16 cellular contexts compared by ENCODE assay signal in genomic region chr12:110668480-110669192, GRCh38. TPM values are rescaled to one million over a fixed set of nuclear protein-coding genes. Genes with fewer than 3 reads are reported as not detected.
A peak's percentile ranks its signal among the peaks of the same experiment; 100 is the strongest.
DNase-seq lines count a peak whose midpoint lies in the region; ATAC-seq and TF ChIP-seq lines count a peak whose summit lies in the region.
"Had no signal": no experiment of that assay in that cellular context is flagged by ENCODE, and none has a peak within 500 bp of the region (broad histone marks: within the 10 kb centered on the region; RNA-seq: fewer than 3 reads in every experiment).

No MANE protein-coding gene starts in this region.

- peaks cover 17 to 25% (median 23%) of the 10 kb centered on the region in 3 donors for H3K36me3 Mint-ChIP-seq in naive thymus-derived CD8-positive, alpha-beta T cell
- H3K36me3 Mint-ChIP-seq in activated T-cell treated with anti-CD3 and anti-CD28 coated beads, Interleukin-2, amount 50 U/mL, for 4 hours (ENCODE audit: insufficient read depth) = peaks cover 16% of the 10 kb centered on the region

- CTCF ChIA-PET in Panc1 (lab: Charles Lee) = no interaction called here

- TF ChIP-seq POLR2A in breast epithelium (IDR thresholded peaks at IDR 0.05) = no peak

- no peaks in the 10 kb centered on the region; the same call in 1 of the 2 replicates for H3K9me3 ChIP-seq in Panc1 (ENCODE audit: control insufficient read depth, insufficient read depth, low read depth, low read length)
- peaks cover 8 to 23% of the 10 kb centered on the region in 2 donors for H3K9me3 ChIP-seq in breast epithelium

- no peak overlapping the region for H3K27ac ChIP-seq in Panc1 (ENCODE audit: low read length)
- H3K27ac ChIP-seq in breast epithelium = no peak overlapping the region
- H3K27ac ChIP-seq: ascending aorta, thoracic aorta had no signal

- no peaks in the 10 kb centered on the region for H3K27me3 Mint-ChIP-seq in naive thymus-derived CD8-positive, alpha-beta T cell
- no peaks in the 10 kb centered on the region for H3K27me3 Mint-ChIP-seq in activated T-cell treated with anti-CD3 and anti-CD28 coated beads, Interleukin-2, amount 50 U/mL, for 4 hours (ENCODE audit: low read depth)
- H3K27me3 Mint-ChIP-seq: activated CD8-positive, alpha-beta memory T cell treated with anti-CD3 and anti-CD28 coated beads, Interleukin-2, amount 10 ng/mL, durations not matched to agents 7 days and 5 days had no signal

- DNase-seq in Panc1 (ENCODE audit: low read depth, low spot score) = no peak
- no peak for DNase-seq in naive thymus-derived CD8-positive, alpha-beta T cell
- DNase-seq in DMS153 (lab: John Stamatoyannopoulos, UW) = no peak
- DNase-seq in breast epithelium (ENCODE audit: low spot score in 2 of 2) = no peak
- DNase-seq in activated T-cell treated with anti-CD3 and anti-CD28 coated beads, Interleukin-2, amount 50 U/mL, for 4 hours = no peak
- DNase-seq: activated CD8-positive, alpha-beta memory T cell treated with anti-CD3 and anti-CD28 coated beads, Interleukin-2, amount 10 ng/mL, durations not matched to agents 7 days and 5 days; effector CD8-positive, alpha-beta T cell; foreskin fibroblast; NCI-H2171; T1000 had no signal

- peak overlapping the region in 8 of 10 donors; percentile 12 to 79 (median 44) for H3K4me3 Mint-ChIP-seq in naive thymus-derived CD8-positive, alpha-beta T cell
- H3K4me3 Mint-ChIP-seq in activated T-cell treated with anti-CD3 and anti-CD28 coated beads, Interleukin-2, amount 50 U/mL, for 4 hours = no peak overlapping the region
- H3K4me3 Mint-ChIP-seq: activated CD8-positive, alpha-beta memory T cell treated with anti-CD3 and anti-CD28 coated beads, Interleukin-2, amount 10 ng/mL, durations not matched to agents 7 days and 5 days had no signal

- H3K4me1 Mint-ChIP-seq in naive thymus-derived CD8-positive, alpha-beta T cell = peaks cover 21 to 76% (median 24%) of the 10 kb centered on the region in 4 donors
- H3K4me1 Mint-ChIP-seq in activated T-cell treated with anti-CD3 and anti-CD28 coated beads, Interleukin-2, amount 50 U/mL, for 4 hours (ENCODE audit: low read depth) = peaks cover 29% of the 10 kb centered on the region

- H3K4me1 ChIP-seq in Panc1 (ENCODE audit: control insufficient read depth, insufficient read depth, low read length) = no peaks in the 10 kb centered on the region
- no peaks in the 10 kb centered on the region for H3K4me1 ChIP-seq in breast epithelium
- H3K4me1 ChIP-seq: ascending aorta had no signal

- no peak for TF ChIP-seq CTCF in GM12875 (IDR thresholded peaks at IDR 0.05; ENCODE audit: borderline replicate concordance, insufficient read depth, low read depth, low read length)
- no peak for TF ChIP-seq CTCF in Panc1 (IDR thresholded peaks at IDR 0.05)
- no peak for TF ChIP-seq CTCF in breast epithelium (IDR thresholded peaks at IDR 0.05)

- H3K36me3 ChIP-seq in Panc1 (ENCODE audit: control insufficient read depth, insufficient read depth, low read length) (no peaks in the 10 kb centered on the region), breast epithelium (no peaks in the 10 kb centered on the region)
- H3K36me3 ChIP-seq: ascending aorta, Peyer's patch, thoracic aorta had no signal

- peak overlapping the region; percentile 51 for H3K4me3 ChIP-seq in GM12875 (ENCODE audit: low read depth, low read length)
- H3K4me3 ChIP-seq in Panc1 (ENCODE audit: low read depth in 2 of 2, low read length in 2 of 2) = no peak overlapping the region
- H3K4me3 ChIP-seq in breast epithelium = no peak overlapping the region
- H3K4me3 ChIP-seq: ascending aorta, Peyer's patch, thoracic aorta had no signal

- BruUV-seq in Panc1 (replicated peaks; lab: Mats Ljungman, UMichigan) = no TSS peak

- H3K27me3 ChIP-seq in Panc1 (ENCODE audit: control insufficient read depth, insufficient read depth, low read length) (0 out of 2 replicates have a peak, but pooled peaks cover 2% of the 10 kb centered on the region), breast epithelium (no peaks in the 10 kb centered on the region)
- H3K27me3 ChIP-seq: ascending aorta, Peyer's patch had no signal

- H3K27ac Mint-ChIP-seq in naive thymus-derived CD8-positive, alpha-beta T cell = peak overlapping the region in 8 of 10 donors; percentile 83 to 95 (median 90)
- H3K27ac Mint-ChIP-seq: activated CD8-positive, alpha-beta memory T cell treated with anti-CD3 and anti-CD28 coated beads, Interleukin-2, amount 10 ng/mL, durations not matched to agents 7 days and 5 days had no signal

- in situ Hi-C loops in Panc1 (cut with HindIII; ENCODE audit: low pct_unique_long_range_greater_than_20kb, low sequenced_read_pairs) = no loop called here

- peaks cover 0 to 31% (median 8%) of the 10 kb centered on the region in 9 donors for H3K9me3 Mint-ChIP-seq in naive thymus-derived CD8-positive, alpha-beta T cell
- peaks cover 14% of the 10 kb centered on the region for H3K9me3 Mint-ChIP-seq in activated T-cell treated with anti-CD3 and anti-CD28 coated beads, Interleukin-2, amount 50 U/mL, for 4 hours

- ATAC-seq in GM21381 (IDR thresholded peaks at IDR 0.05; ENCODE audit: unreplicated experiment) (peak; percentile 11), Panc1 (peak; percentile 12; the same call in 1 of the 2 replicates)
- ATAC-seq in naive thymus-derived CD8-positive, alpha-beta T cell = no peak
- no peak for ATAC-seq in activated T-cell treated with anti-CD3 and anti-CD28 coated beads, Interleukin-2, amount 50 U/mL, for 4 hours
- ATAC-seq: activated CD8-positive, alpha-beta memory T cell treated with anti-CD3 and anti-CD28 coated beads, Interleukin-2, amount 10 ng/mL, durations not matched to agents 7 days and 5 days had no signal

- intact Hi-C loops in Panc1 (cut with micrococcal nuclease; ENCODE audit: unreplicated experiment) = no loop called here
- intact Hi-C loops in breast epithelium (cut with DNase I; ENCODE audit: low total_unique reads) = no loop called here

- POLR2A ChIA-PET in Panc1 (lab: Charles Lee) = interaction anchor here (0.6 kb wide), 1 partner anchor 252 kb away, joined by 4 read pairs; no protein-coding TSS in a partner anchor
- POLR2A ChIA-PET in naive thymus-derived CD8-positive, alpha-beta T cell (lab: Charles Lee) = interaction anchor here (0.6 to 2.0 kb wide), 4 partner anchors 9 to 55 kb away, joined by 3 to 7 read pairs (median 4); partner anchors contain the start of gene TCTN1

RNA-seq across cellular contexts. Expression of gene HVCN1, which starts 20.3 kb away (rescaled TPM):
- total RNA-seq in Panc1 (2021; ENCODE audit: unreplicated experiment) (0.87 TPM), breast epithelium (10 to 100 TPM in 1 of 3 donors, 1 to 10 TPM in 2; 2.6 to 16.6 (median 7.6) TPM)
- 1.2 TPM for polyA plus RNA-seq in Panc1 (2012; ENCODE audit: insufficient read length)
- 10 to 100 TPM; 21.0 to 21.2 TPM for total RNA-seq in naive thymus-derived CD8-positive, alpha-beta T cell
- polyA plus RNA-seq in naive thymus-derived CD8-positive, alpha-beta T cell = 10 to 100 TPM; 17.3 to 24.5 (median 20.1) TPM
- total RNA-seq in activated T-cell treated with anti-CD3 and anti-CD28 coated beads, Interleukin-2, amount 50 U/mL, for 4 hours = 1 to 10 TPM; 6.1 to 8.1 (median 7.2) TPM
- total RNA-seq: MCF 10A had no signal

RNA-seq across cellular contexts. Expression of gene TCTN1, which starts 54.7 kb away (rescaled TPM):
- total RNA-seq in Panc1 (2021; ENCODE audit: unreplicated experiment) = 28.5 TPM
- polyA plus RNA-seq in Panc1 (2012; ENCODE audit: insufficient read length) = 22.4 TPM
- 10 to 100 TPM; 13.4 to 16.2 TPM for total RNA-seq in naive thymus-derived CD8-positive, alpha-beta T cell
- polyA plus RNA-seq in naive thymus-derived CD8-positive, alpha-beta T cell = 10 to 100 TPM in 2 of 3 donors, 1 to 10 TPM in 1; 8.7 to 16.4 (median 13.6) TPM
- 10 to 100 TPM; 43.0 to 76.0 (median 56.3) TPM for total RNA-seq in breast epithelium
- total RNA-seq in activated T-cell treated with anti-CD3 and anti-CD28 coated beads, Interleukin-2, amount 50 U/mL, for 4 hours = 1 to 10 TPM; 3.5 to 4.4 (median 3.6) TPM

Comparison
In these comparisons a context has a peak if more than half of its experiments do, and no peak if none do; other contexts are left out.
1. ATAC-seq: peak in GM21381 (single experiment) and Panc1 (single experiment); none in naive thymus-derived CD8-positive, alpha-beta T cell (0 of 2) and activated T-cell treated with anti-CD3 and anti-CD28 coated beads, Interleukin-2, amount 50 U/mL, for 4 hours (0 of 2).